16 cellular contexts compared by ENCODE assay signal in the genomic region with DNA sequence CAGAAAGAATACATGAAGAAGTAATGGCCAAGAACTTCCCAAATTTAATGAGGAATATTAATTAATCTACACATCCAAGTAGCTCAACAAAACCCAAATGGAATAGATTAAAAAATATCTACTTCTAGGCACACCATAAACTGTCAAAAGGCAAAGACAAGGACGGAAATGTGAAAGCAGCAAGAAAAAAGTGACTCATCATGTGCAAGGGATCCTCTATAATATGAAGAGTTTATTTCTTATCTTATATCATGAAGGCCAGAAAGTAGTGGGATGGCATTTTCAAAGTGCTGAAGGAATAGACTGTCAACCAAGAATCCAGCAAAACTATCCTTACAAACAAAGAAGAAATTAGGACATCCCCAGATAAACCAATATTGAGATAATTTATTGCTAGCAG.
"Had no signal": no experiment of that assay in that cellular context is flagged by ENCODE, and none has a peak within 500 bp of the region (broad histone marks: within the 10 kb centered on the region; RNA-seq: fewer than 3 reads in every experiment).

No MANE protein-coding gene starts in this region.

- H3K4me3 Mint-ChIP-seq: naive thymus-derived CD8-positive, alpha-beta T cell; type B pancreatic cell had no signal

- H3K4me1 Mint-ChIP-seq: naive thymus-derived CD8-positive, alpha-beta T cell had no signal

- DNase-seq: colonic mucosa; dermis blood vessel endothelial cell; erythroblast; foreskin melanocyte; heart left ventricle; hippocampal formation; mammary epithelial cell; mucosa of descending colon; naive thymus-derived CD8-positive, alpha-beta T cell; psoas muscle; stimulated activated naive CD4-positive, alpha-beta T cell treated with Interleukin-2 at 50 U/mL for 16 hours; uterus had no signal

- H3K27me3 ChIP-seq: colonic mucosa, heart left ventricle, neutrophil, uterus had no signal

- H3K27me3 Mint-ChIP-seq: type B pancreatic cell had no signal

- H3K9me3 ChIP-seq: colonic mucosa, uterus had no signal

- H3K27ac Mint-ChIP-seq: naive thymus-derived CD8-positive, alpha-beta T cell; type B pancreatic cell had no signal

- H3K27ac ChIP-seq: colonic mucosa, heart left ventricle, neutrophil, psoas muscle, uterus had no signal

- H3K4me3 ChIP-seq: colonic mucosa, heart left ventricle, mucosa of descending colon, psoas muscle, uterus had no signal

- H3K36me3 ChIP-seq: colonic mucosa, heart left ventricle, neutrophil, uterus had no signal

- ATAC-seq: heart left ventricle; left lobe of liver; mucosa of descending colon; naive thymus-derived CD8-positive, alpha-beta T cell; psoas muscle; sciatic nerve had no signal

- H3K4me1 ChIP-seq: colonic mucosa, heart left ventricle, psoas muscle, uterus had no signal
